20 cellular contexts compared by ENCODE assay signal in the genomic region with DNA sequence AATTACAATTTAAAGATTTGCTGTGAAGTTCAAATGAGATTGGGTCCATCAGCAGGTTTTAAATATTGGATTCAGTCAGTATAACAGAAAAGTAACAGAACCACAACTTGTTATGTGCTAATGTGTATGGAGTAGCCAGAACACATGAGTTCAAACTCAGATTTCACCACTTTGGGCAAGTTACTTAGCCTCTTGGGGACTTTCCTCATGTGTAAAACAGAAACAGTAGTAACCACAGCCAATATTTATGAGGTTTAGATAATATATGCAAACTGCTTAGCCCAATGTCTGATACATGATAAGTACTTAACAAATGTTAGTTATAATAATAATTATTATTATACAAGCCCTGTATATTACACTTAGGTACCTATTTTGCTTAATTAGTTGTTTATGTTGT.
DNase-seq lines count a peak whose midpoint lies in the region; ATAC-seq and TF ChIP-seq lines count a peak whose summit lies in the region.
"Had no signal": no experiment of that assay in that cellular context is flagged by ENCODE, and none has a peak within 500 bp of the region (broad histone marks: within the 10 kb centered on the region; RNA-seq: fewer than 3 reads in every experiment).

No MANE protein-coding gene starts in this region.

- no peaks in the 10 kb centered on the region for H3K36me3 ChIP-seq in tibial artery
- H3K36me3 ChIP-seq: cardiac muscle cell, SJCRH30, upper lobe of right lung had no signal

- no peak for TF ChIP-seq CTCF in GM12865 (IDR thresholded peaks at IDR 0.05; ENCODE audit: insufficient read depth, low read depth, low read length, missing control alignments)
- TF ChIP-seq CTCF in tibial artery (IDR thresholded peaks at IDR 0.05), result no peak

- ATAC-seq in GM19035 (IDR thresholded peaks at IDR 0.05; ENCODE audit: unreplicated experiment), result peak; percentile 91
- peak; percentile 90 for ATAC-seq in HG02678 (IDR thresholded peaks at IDR 0.05; ENCODE audit: unreplicated experiment)
- ATAC-seq in HG03139 (IDR thresholded peaks at IDR 0.05; ENCODE audit: unreplicated experiment), result peak; percentile 52
- ATAC-seq in GM21576 (IDR thresholded peaks at IDR 0.05; ENCODE audit: unreplicated experiment), result no peak
- ATAC-seq: esophagus mucosa; left lobe of liver; mucosa of descending colon; stimulated activated naive CD8-positive, alpha-beta T cell treated with anti-CD3 and anti-CD28 coated beads, Interleukin-15, Interleukin-2, amounts not matched to agents 100 U/mL and 50 U/mL, for 24 hours; upper lobe of right lung had no signal

- H3K4me3 ChIP-seq in GM12865 (ENCODE audit: low read depth, low read length), result no peak overlapping the region
- H3K4me3 ChIP-seq in tibial artery, result no peak overlapping the region
- H3K4me3 ChIP-seq: cardiac muscle cell, mucosa of descending colon, SJCRH30, upper lobe of right lung had no signal

- DNase-seq in GM12865 (ENCODE audit: low read depth) (peak; percentile 36), tibial artery (no peak), GM03348 (ENCODE audit: low spot score) (no peak), NCI-H774 (lab: John Stamatoyannopoulos, UW) (no peak)
- DNase-seq: mucosa of descending colon; NCI-H187; NCI-H446 treated with DMSO at 0.1 percent for 48 hours; OCI-M1; SJCRH30; stimulated activated CD4-positive, alpha-beta T cell treated with anti-CD3 and anti-CD28 coated beads, Interleukin-15, amount 100 ng/mL, for 24 hours; stimulated activated naive CD8-positive, alpha-beta T cell treated with anti-CD3 and anti-CD28 coated beads, Interleukin-15, Interleukin-2, amounts not matched to agents 100 U/mL and 50 U/mL, for 24 hours; upper lobe of right lung had no signal

- no peaks in the 10 kb centered on the region for H3K27me3 ChIP-seq in tibial artery
- H3K27me3 ChIP-seq: cardiac muscle cell, SJCRH30, upper lobe of right lung had no signal

- no peak overlapping the region for H3K27ac ChIP-seq in tibial artery
- H3K27ac ChIP-seq: 22Rv1, cardiac muscle cell, SJCRH30, upper lobe of right lung had no signal

- H3K9me3 ChIP-seq in tibial artery, result no peaks in the 10 kb centered on the region
- H3K9me3 ChIP-seq: mucosa of descending colon, SJCRH30, upper lobe of right lung had no signal

- H3K4me1 ChIP-seq in tibial artery, result no peaks in the 10 kb centered on the region
- H3K4me1 ChIP-seq: SJCRH30, upper lobe of right lung had no signal

- intact Hi-C loops in tibial artery (cut with DNase I; ENCODE audit: low total_unique reads), result no loop called here
